In the genomic region with DNA sequence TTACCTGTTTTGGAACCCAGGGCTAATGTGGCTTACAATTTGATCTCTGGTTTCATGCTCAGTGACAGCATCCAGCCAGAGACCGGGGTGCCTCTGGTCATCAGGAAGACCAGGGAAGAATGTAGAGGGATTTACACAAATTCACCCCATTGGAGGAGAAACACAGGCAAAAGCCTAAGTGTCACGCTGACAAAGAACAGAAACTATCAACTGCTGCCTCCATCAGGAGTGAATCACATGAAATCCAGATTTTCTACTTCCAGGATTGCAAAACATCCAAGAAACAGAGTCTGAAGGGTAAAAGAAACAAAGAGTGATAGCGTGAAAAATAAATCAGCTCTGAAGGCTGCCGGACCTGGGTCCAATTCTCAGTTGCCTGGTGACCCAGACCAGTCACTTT, we compare ENCODE assay signal across 14 cellular contexts.
DNase-seq lines count a peak whose midpoint lies in the region; ATAC-seq, FAIRE-seq and TF ChIP-seq lines count a peak whose summit lies in the region.
"Had no signal": no experiment of that assay in that cellular context is flagged by ENCODE, and none has a peak within 500 bp of the region (broad histone marks: within the 10 kb centered on the region; RNA-seq: fewer than 3 reads in every experiment).

No MANE protein-coding gene starts in this region.

- DNase-seq in A549 (ENCODE audit: low read depth in 1 of 2, low spot score in 1 of 2) (no peak), HCEC 1CT (peak; percentile 76), brain microvascular endothelial cell (peak; percentile 30), hepatocyte (ENCODE audit: low spot score) (peak; percentile 64), SHP77 treated with DMSO at 0.1 percent for 48 hours (lab: John Stamatoyannopoulos, UW) (no peak), GM19240 (ENCODE audit: insufficient read length, low spot score) (no peak), NCI-H1436 treated with DMSO at 0.1 percent for 48 hours (lab: John Stamatoyannopoulos, UW) (no peak), NOMO-1 (lab: John Stamatoyannopoulos, UW; ENCODE audit: unreplicated experiment in 2 of 2) (no peak)
- DNase-seq: BE2C; DND-41; NCI-H1417 treated with DMSO at 0.1 percent for 48 hours; SIG-M5; stimulated activated CD4-positive, alpha-beta T cell treated with anti-CD3 and anti-CD28 coated beads, Interleukin-1b, Interleukin-23, amount 100 ng/mL, for 48 hours had no signal

- H4K20me1 ChIP-seq in hepatocyte (ENCODE audit: insufficient read depth, poor library complexity, severe bottlenecking): no peaks in the 10 kb centered on the region

- H3K9me2 ChIP-seq in hepatocyte (replicated peaks; ENCODE audit: insufficient read depth): no peaks in the 10 kb centered on the region

- no peak overlapping the region for H3K4me2 ChIP-seq in A549
- no peak overlapping the region for H3K4me2 ChIP-seq in hepatocyte

- H3K36me3 ChIP-seq in brain microvascular endothelial cell (replicated peaks) (no peaks in the 10 kb centered on the region), hepatocyte (replicated peaks; ENCODE audit: insufficient read depth, low read depth) (no peaks in the 10 kb centered on the region)
- H3K36me3 ChIP-seq: BE2C had no signal

- WGBS in A549 (ENCODE audit: missing lambda C conversion rate): 82% methylated on average over 4 of the region's 4 CpGs
- WGBS in hepatocyte (ENCODE audit: low lambda C conversion rate, missing lambda C conversion rate): 35% methylated on average over 4 of the region's 4 CpGs

- H3K9me3 ChIP-seq in A549 (peaks cover 12% of the 10 kb centered on the region; the same call in 1 of the 3 replicates), hepatocyte (ENCODE audit: low read depth) (no peaks in the 10 kb centered on the region)
- H3K9me3 ChIP-seq: BE2C had no signal

- CTCF ChIA-PET in A549 (lab: Yijun Ruan, JAX): interaction anchor here (0.7 to 1.1 kb wide), 4 partner anchors 10 to 285 kb away, joined by 3 to 4 read pairs (median 3); no protein-coding TSS in a partner anchor

- in situ Hi-C loops in brain microvascular endothelial cell (cut with HindIII; ENCODE audit: low pct_ligation_motif_present, low sequenced_read_pairs): no loop called here

- H3K79me2 ChIP-seq in hepatocyte: no peaks in the 10 kb centered on the region

- TF ChIP-seq CTCF in A549 (IDR thresholded peaks at IDR 0.05) (no peak), brain microvascular endothelial cell (IDR thresholded peaks at IDR 0.05; ENCODE audit: low read depth, low read length, missing control alignments) (no peak), hepatocyte (IDR thresholded peaks at IDR 0.05; ENCODE audit: poor library complexity) (no peak)

- H3K4me1 ChIP-seq in A549 (peaks cover 32% of the 10 kb centered on the region), hepatocyte (ENCODE audit: insufficient read depth) (peaks cover 16% of the 10 kb centered on the region)

- FAIRE-seq in A549 (lab: Jason Lieb, UNC): no peak
- FAIRE-seq: HepG2 had no signal

- H3K4me3 ChIP-seq in A549 (no peak overlapping the region), brain microvascular endothelial cell (ENCODE audit: low read depth, low read length) (no peak overlapping the region), hepatocyte (no peak overlapping the region)

- TF ChIP-seq EP300 in A549 (IDR thresholded peaks at IDR 0.05): no peak

- no peak overlapping the region for H2AFZ ChIP-seq in hepatocyte

- ATAC-seq in A549: no peak
- ATAC-seq: HepG2 had no signal

- no peak for TF ChIP-seq POLR2A in A549 (IDR thresholded peaks at IDR 0.05; ENCODE audit: low read length)

- no peak for TF ChIP-seq RAD21 in A549 (conservative IDR thresholded peaks at IDR 0.05 in 1 of 2, IDR thresholded peaks at IDR 0.05 in 1 of 2)

- H3K27ac ChIP-seq in A549 (peak overlapping the region in 1 of 2 experiments; percentile 87; a peak in 4 of 6 replicates), brain microvascular endothelial cell (no peak overlapping the region), hepatocyte (peak overlapping the region; percentile 56)

- POLR2A ChIA-PET in A549 (lab: Yijun Ruan, JAX): no interaction called here

- H3K27me3 ChIP-seq in brain microvascular endothelial cell (replicated peaks): no peaks in the 10 kb centered on the region
- no peaks in the 10 kb centered on the region for H3K27me3 ChIP-seq in hepatocyte
- H3K27me3 ChIP-seq: BE2C had no signal

TF ChIP-seq in A549, 52 proteins besides CTCF, POLR2A, EP300 and RAD21:
- TF ChIP-seq FOSB (CRISPR knock-in tag; IDR thresholded peaks at IDR 0.05): no peak
- no peak for TF ChIP-seq SREBF2 (IDR thresholded peaks at IDR 0.05)
- TF ChIP-seq HOXB13 (CRISPR knock-in tag; IDR thresholded peaks at IDR 0.05; ENCODE audit: low read depth): no peak
- TF ChIP-seq RFX5 (IDR thresholded peaks at IDR 0.05): no peak
- TF ChIP-seq CEBPB (IDR thresholded peaks at IDR 0.05): peak in 1 of 2 experiments; percentile 39; a peak in 2 of 4 replicates
- TF ChIP-seq FOSL2 (IDR thresholded peaks at IDR 0.05): no peak
- TF ChIP-seq FOSL2 (CRISPR knock-in tag; IDR thresholded peaks at IDR 0.05): no peak
- no peak for TF ChIP-seq POLR2AphosphoS2 (conservative IDR thresholded peaks at IDR 0.05; ENCODE audit: low read length)
- TF ChIP-seq MAZ (IDR thresholded peaks at IDR 0.05; ENCODE audit: borderline replicate concordance, low read depth, low read length): no peak
- TF ChIP-seq HOXB5 (CRISPR knock-in tag; IDR thresholded peaks at IDR 0.05): no peak
- 0 out of 3 replicates have a peak, but pooled peaks have one; percentile 5 for TF ChIP-seq SMC3 (IDR thresholded peaks at IDR 0.05)

Comparison
In these comparisons a context has a peak if more than half of its experiments do, and no peak if none do; other contexts are left out.
1. DNase-seq: peak in HCEC 1CT (single experiment), brain microvascular endothelial cell (single experiment) and hepatocyte (single experiment); none in A549 (0 of 2), SHP77 treated with DMSO at 0.1 percent for 48 hours (single experiment), GM19240 (single experiment), NCI-H1436 treated with DMSO at 0.1 percent for 48 hours (single experiment) and NOMO-1 (0 of 2).